ENCODE assay signal across 18 cellular contexts in the genomic region with DNA sequence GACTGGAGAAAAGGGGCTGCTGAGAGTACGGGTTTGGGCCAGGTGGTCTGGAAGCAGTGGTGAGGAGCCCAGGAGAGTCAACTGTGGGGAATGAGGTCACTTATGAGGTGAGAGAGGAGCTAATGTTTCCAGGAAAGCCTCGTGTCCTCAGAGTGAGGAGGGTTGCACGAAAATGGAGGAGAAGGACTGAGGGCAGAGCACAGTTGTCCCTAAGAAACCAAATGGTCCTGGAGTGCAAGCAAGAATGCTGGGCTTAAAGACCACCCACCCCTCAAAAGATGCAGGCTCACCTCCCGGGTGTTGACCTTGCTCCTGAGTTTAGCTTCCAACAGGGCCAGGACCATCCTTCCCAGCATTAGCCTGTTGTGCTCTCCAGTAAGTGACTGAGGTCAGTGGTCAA.
DNase-seq lines count a peak whose midpoint lies in the region; ATAC-seq, FAIRE-seq and TF ChIP-seq lines count a peak whose summit lies in the region.
"Had no signal": no experiment of that assay in that cellular context is flagged by ENCODE, and none has a peak within 500 bp of the region (broad histone marks: within the 10 kb centered on the region; RNA-seq: fewer than 3 reads in every experiment).

No MANE protein-coding gene starts in this region.

- no peak for TF ChIP-seq RAD21 in K562 (CRISPR knock-in tag; conservative IDR thresholded peaks at IDR 0.05 in 1 of 2, IDR thresholded peaks at IDR 0.05 in 1 of 2)

- 77% methylated on average over 4 of the region's 4 CpGs for WGBS in K562 (ENCODE audit: insufficient coverage, low coverage, missing lambda C conversion rate)
- 88 to 97% methylated on average over 4 of the region's 4 CpGs for WGBS in endodermal cell (ENCODE audit: insufficient coverage in 1 of 2, insufficient read length in 1 of 2), 2 experiments
- 94 to 97% (median 96%) methylated on average over 4 of the region's 4 CpGs for WGBS in adrenal gland, 4 donors

- H3K27ac ChIP-seq in K562 (ENCODE audit: extremely low read depth, low read depth, low read length) (no peak overlapping the region), endodermal cell (ENCODE audit: low read depth, low read length) (no peak overlapping the region), substantia nigra (ENCODE audit: low read depth, low read length, poor library complexity, severe bottlenecking) (peak overlapping the region; percentile 98), adrenal gland (no peak overlapping the region)

- H3K4me1 Mint-ChIP-seq in WTC11 = no peaks in the 10 kb centered on the region
- H3K4me1 Mint-ChIP-seq in endodermal cell = no peaks in the 10 kb centered on the region
- H3K4me1 Mint-ChIP-seq: B cell had no signal

- no TSS peak for BruUV-seq in K562 (replicated peaks; lab: Mats Ljungman, UMichigan)

- no peaks in the 10 kb centered on the region for H3K9me3 Mint-ChIP-seq in WTC11
- no peaks in the 10 kb centered on the region for H3K9me3 Mint-ChIP-seq in endodermal cell
- H3K9me3 Mint-ChIP-seq: CD4-positive, alpha-beta T cell had no signal

- CTCF ChIA-PET in WTC11 (lab: Charles Lee) = no interaction called here
- CTCF ChIA-PET in K562 (lab: Yijun Ruan, JAX; ENCODE audit: low intra/inter-chr PET ratio) = no interaction called here

- H3K9me3 ChIP-seq in K562 (replicated peaks; ENCODE audit: control insufficient read depth, insufficient read depth, low read depth, low read length) (no peaks in the 10 kb centered on the region), endodermal cell (ENCODE audit: control insufficient read depth, low read length) (no peaks in the 10 kb centered on the region), mucosa of descending colon (no peaks in the 10 kb centered on the region), adrenal gland (replicated peaks in 1 of 3) (no peaks in the 10 kb centered on the region)
- H3K9me3 ChIP-seq: HAP-1 had no signal

- H3K4me1 ChIP-seq in K562 (replicated peaks in 1 of 2; ENCODE audit: control insufficient read depth in 2 of 2, insufficient read depth in 2 of 2, low read length in 2 of 2) (peaks cover 8 to 30% of the 10 kb centered on the region in 2 experiments; a peak in 3 of 5 replicates), endodermal cell (ENCODE audit: control insufficient read depth, insufficient read depth, low read length) (no peaks in the 10 kb centered on the region), mucosa of descending colon (ENCODE audit: low read depth) (no peaks in the 10 kb centered on the region), adrenal gland (replicated peaks in 1 of 2) (peaks cover 0 to 9% of the 10 kb centered on the region in 2 donors)
- H3K4me1 ChIP-seq: HAP-1 had no signal

- TF ChIP-seq POLR2A in K562 (conservative IDR thresholded peaks at IDR 0.05) (no peak), adrenal gland (IDR thresholded peaks at IDR 0.05) (no peak)

- H3K36me3 ChIP-seq in K562 (ENCODE audit: control insufficient read depth, insufficient read depth, low read length) (peaks cover 48% of the 10 kb centered on the region), endodermal cell (ENCODE audit: control insufficient read depth, insufficient read depth, low read length) (no peaks in the 10 kb centered on the region), mucosa of descending colon (ENCODE audit: low read depth) (peaks cover 3% of the 10 kb centered on the region), adrenal gland (replicated peaks in 1 of 2) (peaks cover 0 to 25% of the 10 kb centered on the region in 2 donors)

- H3K27me3 ChIP-seq in K562 (ENCODE audit: control insufficient read depth in 2 of 2, insufficient read depth in 2 of 2, low read length in 2 of 2) (no peaks in the 10 kb centered on the region), endodermal cell (ENCODE audit: control insufficient read depth, insufficient read depth, low read length, poor library complexity, severe bottlenecking) (no peaks in the 10 kb centered on the region), adrenal gland (no peaks in the 10 kb centered on the region)

- H3K27me3 Mint-ChIP-seq in WTC11 (ENCODE audit: low read depth) = no peaks in the 10 kb centered on the region
- H3K27me3 Mint-ChIP-seq in endodermal cell (ENCODE audit: insufficient read depth) = no peaks in the 10 kb centered on the region
- H3K27me3 Mint-ChIP-seq: B cell; CD4-positive, alpha-beta T cell had no signal

- H3K79me2 ChIP-seq in K562 (ENCODE audit: control insufficient read depth, insufficient read depth, low read length) = no peaks in the 10 kb centered on the region

- no peaks in the 10 kb centered on the region for H4K20me1 ChIP-seq in K562 (replicated peaks; ENCODE audit: control insufficient read depth, insufficient read depth, low read length)

- DNase-seq in WTC11 (ENCODE audit: low spot score) (no peak), K562 (ENCODE audit: extremely low read depth in 1 of 4, low spot score in 3 of 4) (no peak), endodermal cell (no peak), substantia nigra (lab: John Stamatoyannopoulos, UW) (no peak), mucosa of descending colon (no peak), NOMO-1 treated with dmso at 0.1 percent for 144 hours (lab: John Stamatoyannopoulos, UW; ENCODE audit: unreplicated experiment) (no peak), adrenal gland (no peak)
- DNase-seq: C1 segment of cervical spinal cord; CD4-positive, alpha-beta T cell; DMS79 had no signal

- in situ Hi-C loops in K562 (cut with MboI) = no loop called here

- H3K4me2 ChIP-seq in K562 (ENCODE audit: insufficient read depth, low read length) = no peak overlapping the region

- H2AFZ ChIP-seq in K562 (ENCODE audit: low read depth, low read length) = no peak overlapping the region

- no peaks in the 10 kb centered on the region for H3K9me1 ChIP-seq in K562 (ENCODE audit: control insufficient read depth, insufficient read depth, low read length)

- H3K27ac Mint-ChIP-seq in WTC11 = 0 out of 2 replicates have a peak overlapping the region, but pooled peaks have one; percentile 12
- peak overlapping the region; percentile 49 for H3K27ac Mint-ChIP-seq in endodermal cell
- H3K27ac Mint-ChIP-seq: B cell; CD4-positive, alpha-beta T cell had no signal

- TF ChIP-seq CTCF in WTC11 (IDR thresholded peaks at IDR 0.05) = no peak
- no peak for TF ChIP-seq CTCF in K562 (IDR thresholded peaks at IDR 0.05 in 2 of 3, conservative IDR thresholded peaks at IDR 0.05 in 1 of 3; ENCODE audit: insufficient read depth in 2 of 3, low read depth in 1 of 3, low read length in 3 of 3)
- TF ChIP-seq CTCF in endodermal cell (conservative IDR thresholded peaks at IDR 0.05) = no peak
- no peak for TF ChIP-seq CTCF in mucosa of descending colon (IDR thresholded peaks at IDR 0.05)
- no peak for TF ChIP-seq CTCF in adrenal gland (IDR thresholded peaks at IDR 0.05)

- H3K4me3 Mint-ChIP-seq in WTC11 (no peak overlapping the region), endodermal cell (no peak overlapping the region)
- H3K4me3 Mint-ChIP-seq: B cell; CD4-positive, alpha-beta T cell had no signal

- FAIRE-seq in K562 (lab: Jason Lieb, UNC) = no peak
- FAIRE-seq: A204.1, GM12878, GM18507, H1, HepG2, HTR-8/SVneo had no signal

- no peak overlapping the region for H3K4me3 ChIP-seq in K562
- no peak overlapping the region for H3K4me3 ChIP-seq in endodermal cell (ENCODE audit: low read length)
- no peak overlapping the region for H3K4me3 ChIP-seq in mucosa of descending colon
- H3K4me3 ChIP-seq in adrenal gland = no peak overlapping the region
- H3K4me3 ChIP-seq: GM12878, HAP-1 had no signal

- POLR2A ChIA-PET in WTC11 (lab: Charles Lee) = no interaction called here
- POLR2A ChIA-PET in K562 (lab: Yijun Ruan, JAX) = interaction anchor here (0.6 to 1.0 kb wide), 2 partner anchors 10 to 304 kb away, joined by 3 to 6 read pairs; no protein-coding TSS in a partner anchor

- H3K9ac ChIP-seq in K562 (ENCODE audit: insufficient read depth in 1 of 2, low read depth in 2 of 2, low read length in 2 of 2) = no peak overlapping the region
- H3K9ac ChIP-seq in endodermal cell (ENCODE audit: extremely low read depth, low read length, poor library complexity, severe bottlenecking) = no peak overlapping the region

- ATAC-seq in WTC11 = no peak
- ATAC-seq in K562 = no peak
- no peak for ATAC-seq in mucosa of descending colon
- ATAC-seq: GM12878, HepG2 had no signal

- H3K36me3 Mint-ChIP-seq in WTC11 (peaks cover 10% of the 10 kb centered on the region), endodermal cell (ENCODE audit: low read depth) (peaks cover 11% of the 10 kb centered on the region)

- intact Hi-C loops in K562 (cut with micrococcal nuclease) (loop anchor here (5.0 kb wide), 1 partner anchor 53 kb away; no protein-coding TSS in a partner anchor), mucosa of descending colon (cut with DNase I, micrococcal nuclease) (no loop called here), adrenal gland (cut with DNase I) (no loop called here)

- TF ChIP-seq EP300 in K562 (IDR thresholded peaks at IDR 0.05; ENCODE audit: low read length) = no peak

TF ChIP-seq in WTC11, 78 proteins besides CTCF, POLR2A, EP300 and RAD21 (continues in another document):
- TF ChIP-seq ATF1 (CRISPR knock-in tag; IDR thresholded peaks at IDR 0.05) (no peak), SOX15 (CRISPR knock-in tag; IDR thresholded peaks at IDR 0.05) (no peak), ELF4 (CRISPR knock-in tag; IDR thresholded peaks at IDR 0.05; ENCODE audit: low read depth) (no peak), NFATC4 (CRISPR knock-in tag; IDR thresholded peaks at IDR 0.05) (no peak), GTF2I (CRISPR knock-in tag; conservative IDR thresholded peaks at IDR 0.05) (no peak), CREM (CRISPR knock-in tag; IDR thresholded peaks at IDR 0.05) (no peak)

TF ChIP-seq in K562, 482 proteins besides CTCF, POLR2A, EP300 and RAD21 (continues in another document):
- TF ChIP-seq WHSC1 (IDR thresholded peaks at IDR 0.05; ENCODE audit: low read length) = peak; percentile 24
